10 cellular contexts compared by ENCODE assay signal in genomic region chr18:28045176-28045810, GRCh38.
A peak's percentile ranks its signal among the peaks of the same experiment; 100 is the strongest.
DNase-seq lines count a peak whose midpoint lies in the region; ATAC-seq and TF ChIP-seq lines count a peak whose summit lies in the region.
"Had no signal": no experiment of that assay in that cellular context is flagged by ENCODE, and none has a peak within 500 bp of the region (broad histone marks: within the 10 kb centered on the region; RNA-seq: fewer than 3 reads in every experiment).

No MANE protein-coding gene starts in this region.

- 10 to 14% methylated on average over 3 of the region's 3 CpGs for WGBS in GM23248 (ENCODE audit: low coverage in 1 of 2, low lambda C conversion rate in 2 of 2, missing lambda C conversion rate in 2 of 2), 2 experiments
- WGBS in lower leg skin, 2 donors, result 61 to 62% methylated on average over 3 of the region's 3 CpGs

- ATAC-seq in GM18502 (IDR thresholded peaks at IDR 0.05; ENCODE audit: poor library complexity, unreplicated experiment) (no peak), GM21619 (IDR thresholded peaks at IDR 0.05; ENCODE audit: unreplicated experiment) (no peak)
- no peak for ATAC-seq in activated naive CD4-positive, alpha-beta T cell treated with anti-CD3 and anti-CD28 coated beads, Interleukin-2, amount 50 U/mL, for 72 hours

- H3K27ac Mint-ChIP-seq in neural crest cell (ENCODE audit: unreplicated experiment), result peak overlapping the region; percentile 22
- H3K27ac Mint-ChIP-seq in activated naive CD4-positive, alpha-beta T cell treated with anti-CD3 and anti-CD28 coated beads, Interleukin-2, amount 50 U/mL, for 72 hours, result no peak overlapping the region

- H3K27me3 Mint-ChIP-seq in neural crest cell (ENCODE audit: low read depth), result no peaks in the 10 kb centered on the region

- intact Hi-C loops in lower leg skin (cut with DNase I; ENCODE audit: low total_unique reads), result no loop called here

- peak overlapping the region; percentile 2 for H3K4me3 Mint-ChIP-seq in neural crest cell

- no peak overlapping the region for H3K9ac ChIP-seq in GM23248

- H3K27ac ChIP-seq in GM23248, result peak overlapping the region; percentile 51
- H3K27ac ChIP-seq: tibial nerve had no signal

- H3K27me3 ChIP-seq in GM23248 (replicated peaks; ENCODE audit: insufficient read depth), result no peaks in the 10 kb centered on the region
- H3K27me3 ChIP-seq: tibial nerve had no signal

- no peaks in the 10 kb centered on the region for H3K36me3 ChIP-seq in GM23248 (ENCODE audit: low read depth)
- H3K36me3 ChIP-seq: tibial nerve had no signal

- peaks cover 2% of the 10 kb centered on the region for H3K36me3 Mint-ChIP-seq in neural crest cell (ENCODE audit: low read depth)
- H3K36me3 Mint-ChIP-seq in activated naive CD4-positive, alpha-beta T cell treated with anti-CD3 and anti-CD28 coated beads, Interleukin-2, amount 50 U/mL, for 72 hours, result no peaks in the 10 kb centered on the region

- DNase-seq in GM23248 (peak; percentile 73), NCI-H2227 treated with DMSO at 0.1 percent for 48 hours (lab: John Stamatoyannopoulos, UW) (peak; percentile 25), dermis blood vessel endothelial cell (peak; percentile 90), neural crest cell (ENCODE audit: low read depth, low spot score) (no peak), lower leg skin (ENCODE audit: low spot score in 2 of 2) (no peak)
- DNase-seq in activated naive CD4-positive, alpha-beta T cell treated with anti-CD3 and anti-CD28 coated beads, Interleukin-2, amount 50 U/mL, for 72 hours (ENCODE audit: low spot score in 2 of 2), result no peak
- DNase-seq: cortex of kidney had no signal

- H2AFZ ChIP-seq in GM23248, result peak overlapping the region; percentile 1

- no peak overlapping the region for H3K4me3 ChIP-seq in GM23248
- H3K4me3 ChIP-seq in lower leg skin (ENCODE audit: low read depth, poor library complexity, severe bottlenecking), result no peak overlapping the region
- H3K4me3 ChIP-seq: tibial nerve had no signal

- peaks cover 34% of the 10 kb centered on the region for H3K4me1 ChIP-seq in GM23248 (ENCODE audit: insufficient read depth)
- H3K4me1 ChIP-seq: tibial nerve had no signal

- TF ChIP-seq CTCF in neural crest cell (conservative IDR thresholded peaks at IDR 0.05) (no peak), lower leg skin (IDR thresholded peaks at IDR 0.05) (no peak)

- no peaks in the 10 kb centered on the region for H3K9me3 Mint-ChIP-seq in neural crest cell
- H3K9me3 Mint-ChIP-seq in activated naive CD4-positive, alpha-beta T cell treated with anti-CD3 and anti-CD28 coated beads, Interleukin-2, amount 50 U/mL, for 72 hours, result peaks cover 4 to 8% of the 10 kb centered on the region in 2 donors

- peaks cover 32% of the 10 kb centered on the region for H3F3A ChIP-seq in GM23248 (ENCODE audit: insufficient read depth)

- peaks cover 90% of the 10 kb centered on the region for H3K79me2 ChIP-seq in GM23248 (ENCODE audit: insufficient read depth)

- in situ Hi-C loops in GM23248 (cut with MboI), result no loop called here

- H3K9me2 ChIP-seq in GM23248 (ENCODE audit: insufficient read depth), result no peaks in the 10 kb centered on the region

- H4K20me1 ChIP-seq in GM23248 (ENCODE audit: insufficient read depth), result no peaks in the 10 kb centered on the region

- peak overlapping the region; percentile 61 for H3K4me2 ChIP-seq in GM23248 (ENCODE audit: unreplicated experiment)

- TF ChIP-seq POLR2A in lower leg skin (IDR thresholded peaks at IDR 0.05), result no peak

- H3K4me1 Mint-ChIP-seq in neural crest cell, result peaks cover 84% of the 10 kb centered on the region

- H3K9me3 ChIP-seq in GM23248 (ENCODE audit: low read depth), result no peaks in the 10 kb centered on the region
- H3K9me3 ChIP-seq: tibial nerve had no signal

Comparison
In these comparisons a context has a peak if more than half of its experiments do, and no peak if none do; other contexts are left out.
1. DNase-seq: peak in GM23248 (single experiment), NCI-H2227 treated with DMSO at 0.1 percent for 48 hours (single experiment) and dermis blood vessel endothelial cell (single experiment); none in neural crest cell (single experiment), lower leg skin (0 of 2) and activated naive CD4-positive, alpha-beta T cell treated with anti-CD3 and anti-CD28 coated beads, Interleukin-2, amount 50 U/mL, for 72 hours (0 of 2).